In the genomic region with DNA sequence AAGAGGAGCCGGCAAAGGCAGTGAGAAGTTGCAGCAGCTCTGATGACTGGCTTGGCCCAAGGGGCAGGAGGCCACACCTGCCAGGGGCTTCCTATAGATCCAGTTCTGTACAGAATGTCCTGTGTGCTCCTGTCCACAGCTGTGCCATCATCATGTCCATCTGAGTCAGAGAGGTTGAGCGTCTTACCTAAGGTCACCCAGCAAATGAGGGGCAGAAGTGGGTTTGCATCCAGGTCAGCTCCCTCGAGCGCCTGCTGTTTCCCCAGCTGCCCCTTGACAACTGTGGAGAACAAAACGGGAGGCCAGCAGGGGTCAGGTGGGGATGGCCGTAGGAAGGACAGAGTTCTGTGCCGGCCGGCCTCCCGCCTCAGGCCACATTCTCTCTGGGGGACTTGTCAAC, we compare ENCODE assay signal across 7 cellular contexts.
"Had no signal": no experiment of that assay in that cellular context is flagged by ENCODE, and none has a peak within 500 bp of the region (broad histone marks: within the 10 kb centered on the region; RNA-seq: fewer than 3 reads in every experiment).

No MANE protein-coding gene starts in this region.

- H3K27ac ChIP-seq: GM23248 had no signal

- H3K4me1 ChIP-seq: HAP-1 had no signal

- H3K36me3 ChIP-seq: HAP-1 had no signal

- H3K9ac ChIP-seq: GM23248 had no signal

- H3K4me3 ChIP-seq: GM23248, HAP-1 had no signal

- DNase-seq: GM23248, GOT3, HFFc6, KG1 had no signal

- FAIRE-seq: HTR-8/SVneo had no signal

- H2AFZ ChIP-seq: GM23248 had no signal

- H3K9me3 ChIP-seq: HAP-1 had no signal

- ATAC-seq: HCT116 had no signal
